9 cellular contexts compared by ENCODE assay signal in the genomic region with DNA sequence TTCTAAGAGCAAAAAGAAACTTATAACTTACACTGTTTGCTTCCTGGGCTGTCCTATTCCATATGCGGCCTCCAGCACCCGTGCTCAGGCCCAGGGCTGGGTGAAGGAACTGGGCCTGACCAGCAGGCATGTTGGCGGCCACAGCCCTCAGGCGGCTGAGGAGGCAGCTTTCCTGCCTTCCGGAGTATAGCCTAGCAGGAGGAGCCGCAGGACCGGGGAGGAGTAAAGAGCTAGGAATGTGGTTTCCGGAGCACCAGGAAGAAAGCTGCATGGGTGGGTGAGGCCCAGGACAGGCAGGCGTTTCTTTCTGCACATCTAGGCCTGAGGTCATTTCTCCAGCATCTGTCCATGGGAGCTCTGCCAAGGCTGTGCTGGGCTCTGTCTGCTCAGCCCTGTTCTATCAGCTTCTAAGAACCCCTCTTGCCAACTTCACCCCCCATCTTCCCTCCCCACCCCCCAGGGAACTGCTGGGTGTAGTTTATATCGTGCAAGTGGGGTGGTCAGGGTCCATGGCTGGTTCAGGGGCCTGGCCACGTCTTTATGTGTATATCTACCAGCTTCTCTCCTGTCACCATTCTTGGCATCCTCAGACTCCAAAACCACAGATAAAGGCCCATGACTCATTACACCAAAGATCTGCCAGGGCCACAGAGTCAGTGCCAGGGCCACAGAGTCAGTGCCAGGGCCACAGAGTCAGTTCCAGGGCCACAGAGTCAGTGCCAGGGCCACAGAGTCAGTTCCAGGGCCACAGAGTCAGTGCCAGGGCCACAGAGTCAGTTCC. TPM values are rescaled to one million over a fixed set of nuclear protein-coding genes. Genes with fewer than 3 reads are reported as not detected.
DNase-seq lines count a peak whose midpoint lies in the region; ATAC-seq and TF ChIP-seq lines count a peak whose summit lies in the region.
"Had no signal": no experiment of that assay in that cellular context is flagged by ENCODE, and none has a peak within 500 bp of the region (broad histone marks: within the 10 kb centered on the region; RNA-seq: fewer than 3 reads in every experiment).

No MANE protein-coding gene starts in this region.

- H3K4me3 ChIP-seq in GM23338, result no peak overlapping the region
- no peak overlapping the region for H3K4me3 ChIP-seq in astrocyte of the cerebellum (ENCODE audit: low read depth, low read length)
- no peak overlapping the region for H3K4me3 ChIP-seq in smooth muscle cell

- no peaks in the 10 kb centered on the region; the same call in 2 of the 3 replicates for H3K9me3 Mint-ChIP-seq in GM23338

- no peaks in the 10 kb centered on the region for H3K36me3 Mint-ChIP-seq in GM23338 (ENCODE audit: low read depth)

- H3K36me3 ChIP-seq in GM23338 (ENCODE audit: insufficient read depth) (no peaks in the 10 kb centered on the region), smooth muscle cell (ENCODE audit: low read depth) (no peaks in the 10 kb centered on the region)

- TF ChIP-seq CTCF in GM23338 (conservative IDR thresholded peaks at IDR 0.05; ENCODE audit: low read depth in 2 of 2), result no peak
- no peak for TF ChIP-seq CTCF in astrocyte of the cerebellum (IDR thresholded peaks at IDR 0.05; ENCODE audit: low read depth, low read length, missing control alignments)
- no peak for TF ChIP-seq CTCF in smooth muscle cell (IDR thresholded peaks at IDR 0.05; ENCODE audit: borderline replicate concordance, insufficient read depth, poor library complexity, severe bottlenecking)

- H3K79me2 ChIP-seq in GM23338 (replicated peaks; ENCODE audit: insufficient read depth) (no peaks in the 10 kb centered on the region), smooth muscle cell (ENCODE audit: low read depth) (no peaks in the 10 kb centered on the region)

- no peak overlapping the region for H3K27ac Mint-ChIP-seq in GM23338

- H3K27me3 Mint-ChIP-seq in GM23338 (ENCODE audit: insufficient read depth, low read depth, poor library complexity), result peaks cover 15% of the 10 kb centered on the region

- H3K4me1 ChIP-seq in GM23338 (ENCODE audit: insufficient read depth), result peaks cover 16% of the 10 kb centered on the region
- H3K4me1 ChIP-seq in smooth muscle cell (ENCODE audit: low read depth), result no peaks in the 10 kb centered on the region

- no peaks in the 10 kb centered on the region for H3F3A ChIP-seq in GM23338 (replicated peaks; ENCODE audit: low read depth)
- peaks cover 7% of the 10 kb centered on the region for H3F3A ChIP-seq in smooth muscle cell (ENCODE audit: low read depth)

- H3K9me3 ChIP-seq in smooth muscle cell (replicated peaks; ENCODE audit: low read depth), result no peaks in the 10 kb centered on the region

- peak; percentile 16; the same call in 2 of the 3 replicates for ATAC-seq in GM23338
- no peak for ATAC-seq in HG03460 (IDR thresholded peaks at IDR 0.05; ENCODE audit: unreplicated experiment)
- ATAC-seq in HG03342 (IDR thresholded peaks at IDR 0.05; ENCODE audit: unreplicated experiment), result no peak
- no peak for ATAC-seq in GM19397 (IDR thresholded peaks at IDR 0.05; ENCODE audit: unreplicated experiment)
- no peak for ATAC-seq in GM18519 (IDR thresholded peaks at IDR 0.05; ENCODE audit: low FRiP score, unreplicated experiment)

- H3K4me1 Mint-ChIP-seq in GM23338, result peaks cover 19% of the 10 kb centered on the region

- H3K4me2 ChIP-seq in GM23338 (no peak overlapping the region), smooth muscle cell (peak overlapping the region; percentile 74)

- no peak overlapping the region for H3K4me3 Mint-ChIP-seq in GM23338

- in situ Hi-C loops in astrocyte of the cerebellum (cut with HindIII; ENCODE audit: low sequenced_read_pairs), result no loop called here

- H4K20me1 ChIP-seq in GM23338 (replicated peaks; ENCODE audit: insufficient read depth) (no peaks in the 10 kb centered on the region), smooth muscle cell (ENCODE audit: low read depth) (no peaks in the 10 kb centered on the region)

- H3K27me3 ChIP-seq in GM23338 (ENCODE audit: insufficient read depth) (peaks cover 20% of the 10 kb centered on the region), smooth muscle cell (ENCODE audit: low read depth) (no peaks in the 10 kb centered on the region)

- no peak overlapping the region for H3K27ac ChIP-seq in GM23338 (ENCODE audit: low read depth)
- H3K27ac ChIP-seq in smooth muscle cell (ENCODE audit: low read depth), result peak overlapping the region; percentile 64

- no peaks in the 10 kb centered on the region for H3K9me2 ChIP-seq in GM23338 (ENCODE audit: insufficient read depth)

- WGBS in smooth muscle cell (ENCODE audit: low lambda C conversion rate), result 35% methylated on average over 11 of the region's 11 CpGs

- H2AFZ ChIP-seq in GM23338 (peak overlapping the region; percentile 76; the same call in 1 of the 2 replicates), smooth muscle cell (ENCODE audit: low read depth) (peak overlapping the region; percentile 90)

- DNase-seq in GM23338 (ENCODE audit: low spot score), result peak; percentile 30
- DNase-seq in astrocyte of the cerebellum (ENCODE audit: low read depth), result peak; percentile 46
- DNase-seq in hepatic stellate cell (ENCODE audit: low spot score), result peak; percentile 95
- DNase-seq in smooth muscle cell (lab: John Stamatoyannopoulos, UW; ENCODE audit: unreplicated experiment), result no peak
- DNase-seq: stimulated activated CD4-positive, alpha-beta T cell treated with anti-CD3 and anti-CD28 coated beads, Interleukin-15, amount 100 ng/mL, for 24 hours had no signal

- H3K9ac ChIP-seq in smooth muscle cell (ENCODE audit: low read depth), result no peak overlapping the region

TF ChIP-seq in GM23338, 12 proteins besides CTCF, POLR2A, EP300 and RAD21 (continues in another document):
- TF ChIP-seq ZNF114 (CRISPR knock-in tag; IDR thresholded peaks at IDR 0.05) (no peak), ZNF331 (CRISPR knock-in tag; IDR thresholded peaks at IDR 0.05; ENCODE audit: low read depth) (no peak)

RNA-seq across cellular contexts. Expression of a gene that starts 7.8 kb away (rescaled TPM):
- 13.4 and 20.1 TPM in 2 replicates for total RNA-seq in GM23338 (2014; rRNA removed; shearing (Covaris generic))
- polyA plus RNA-seq in GM23338 (2016; fragmentation: Nextera tagmentation; extraction: Ambion mirVana) (4.3 and 4.6 TPM in 2 replicates), smooth muscle cell (7.4 and 7.6 TPM in 2 replicates)
- total RNA-seq in smooth muscle cell, result 4.8 and 7.6 TPM in 2 replicates

RNA-seq across cellular contexts. Expression of a gene that starts 16.1 kb away (rescaled TPM):
- 0.50 and 0.90 TPM in 2 replicates for total RNA-seq in GM23338 (2014; rRNA removed; shearing (Covaris generic))
- polyA plus RNA-seq in GM23338 (2016; fragmentation: Nextera tagmentation; extraction: Ambion mirVana) (0.21 and 0.45 TPM in 2 replicates), smooth muscle cell (0.66 TPM in 1 of 2 replicates, not detected in the other)
- 0.04 and 0.13 TPM in 2 replicates for total RNA-seq in smooth muscle cell

RNA-seq across cellular contexts. Expression of a gene that starts 27.5 kb away (rescaled TPM):
- total RNA-seq in GM23338 (2014; rRNA removed; shearing (Covaris generic)), result 4.5 and 4.8 TPM in 2 replicates
- polyA plus RNA-seq in GM23338 (2016; fragmentation: Nextera tagmentation; extraction: Ambion mirVana) (2.1 and 3.9 TPM in 2 replicates), smooth muscle cell (3.8 and 5.6 TPM in 2 replicates)
- 4.7 and 9.0 TPM in 2 replicates for total RNA-seq in smooth muscle cell

RNA-seq across cellular contexts. Expression of a gene that starts 27.5 kb away (rescaled TPM):
- 0.14 TPM in 1 of 2 replicates, not detected in the other for total RNA-seq in GM23338 (2014; rRNA removed; shearing (Covaris generic))
- polyA plus RNA-seq in GM23338 (2016; fragmentation: Nextera tagmentation; extraction: Ambion mirVana), result not detected in 2 replicates
- 0.13 TPM in 1 of 2 replicates, not detected in the other for total RNA-seq in smooth muscle cell
- 0.80 TPM in 1 of 2 replicates, not detected in the other for polyA plus RNA-seq in smooth muscle cell
